ENCODE assay signal across 9 cellular contexts in the genomic region with DNA sequence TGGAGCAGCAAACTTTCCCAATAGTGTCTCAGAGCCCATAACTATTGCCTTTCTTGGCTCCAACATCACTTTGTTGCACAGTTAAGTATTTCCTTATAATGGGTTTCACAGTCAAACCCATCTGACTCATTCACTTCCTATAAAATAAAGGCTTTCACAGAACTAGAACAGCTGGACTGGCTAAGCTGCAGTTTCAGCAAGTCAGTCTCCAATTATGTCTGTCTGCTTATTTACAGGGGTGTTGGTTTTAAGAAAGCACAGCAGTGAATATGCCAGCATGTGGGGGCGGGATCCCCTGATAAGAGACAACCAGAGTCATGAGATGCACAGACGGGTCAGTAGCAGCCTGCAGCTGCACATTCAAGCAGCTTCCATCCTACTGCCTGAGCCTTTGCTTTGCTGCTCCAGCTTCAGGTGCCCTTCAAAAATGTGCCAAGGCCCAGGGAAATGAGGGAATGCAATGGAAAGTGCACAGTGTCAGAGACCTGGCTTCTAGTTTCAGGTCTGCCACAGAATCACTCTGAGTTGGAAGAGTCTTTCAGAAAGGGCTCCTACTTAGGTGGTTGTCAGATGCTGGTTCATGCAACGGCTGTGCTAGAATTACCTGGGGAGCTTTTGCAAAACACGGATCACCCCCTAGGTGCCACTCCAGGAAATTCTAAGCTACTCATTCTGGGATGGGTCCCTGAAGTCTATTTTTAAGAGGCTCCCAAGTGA. TPM values are rescaled to one million over a fixed set of nuclear protein-coding genes. Genes with fewer than 3 reads are reported as not detected.
DNase-seq lines count a peak whose midpoint lies in the region; ATAC-seq lines count a peak whose summit lies in the region.
"Had no signal": no experiment of that assay in that cellular context is flagged by ENCODE, and none has a peak within 500 bp of the region (broad histone marks: within the 10 kb centered on the region; RNA-seq: fewer than 3 reads in every experiment).

No MANE protein-coding gene starts in this region.

- H3K9me3 ChIP-seq in right cardiac atrium (ENCODE audit: control insufficient read depth, low read length), result no peaks in the 10 kb centered on the region

- 49% methylated on average over 4 of the region's 4 CpGs for WGBS in right cardiac atrium

- peak; percentile 58 to 63 for ATAC-seq in activated T-cell treated with anti-CD3 and anti-CD28 coated beads, Interleukin-2, amount 50 U/mL, for 4 hours
- peak; percentile 59 to 74 for ATAC-seq in activated T-cell treated with anti-CD3 and anti-CD28 coated beads, Interleukin-2, amount 50 U/mL, for 72 hours (replicated peaks in 1 of 2)
- ATAC-seq in right cardiac atrium (peak; percentile 83 to 92), HG03342 (IDR thresholded peaks at IDR 0.05; ENCODE audit: unreplicated experiment) (no peak), HG02840 (IDR thresholded peaks at IDR 0.05; ENCODE audit: low FRiP score, unreplicated experiment) (no peak)

- H3K27ac ChIP-seq in right cardiac atrium (ENCODE audit: low read length) (peak overlapping the region; percentile 36), temporal lobe (ENCODE audit: low read depth, low read length) (peak overlapping the region; percentile 4)
- H3K27ac ChIP-seq: cardiac muscle cell had no signal

- peaks cover 29% of the 10 kb centered on the region for H3K36me3 Mint-ChIP-seq in activated T-cell treated with anti-CD3 and anti-CD28 coated beads, Interleukin-2, amount 50 U/mL, for 4 hours (ENCODE audit: insufficient read depth)
- H3K36me3 Mint-ChIP-seq in activated T-cell treated with anti-CD3 and anti-CD28 coated beads, Interleukin-2, amount 50 U/mL, for 72 hours (ENCODE audit: insufficient read depth in 2 of 2), result peaks cover 19 to 64% of the 10 kb centered on the region in 2 donors

- peaks cover 3% of the 10 kb centered on the region for H3K4me1 ChIP-seq in right cardiac atrium (ENCODE audit: control insufficient read depth, insufficient read depth, low read length)

- intact Hi-C loops in right cardiac atrium (cut with DNase I), result loop anchor here (5.0 to 10.0 kb wide), 5 partner anchors 65 to 145 kb away; a partner anchor contains a TSS

- no peak overlapping the region for H3K4me3 ChIP-seq in right cardiac atrium (ENCODE audit: low read length)
- H3K4me3 ChIP-seq: cardiac muscle cell had no signal

- peaks cover 16% of the 10 kb centered on the region for H3K4me1 Mint-ChIP-seq in activated T-cell treated with anti-CD3 and anti-CD28 coated beads, Interleukin-2, amount 50 U/mL, for 4 hours (ENCODE audit: low read depth)
- H3K4me1 Mint-ChIP-seq in activated T-cell treated with anti-CD3 and anti-CD28 coated beads, Interleukin-2, amount 50 U/mL, for 72 hours (ENCODE audit: low read depth), result peaks cover 58% of the 10 kb centered on the region

- H3K27me3 ChIP-seq in right cardiac atrium (ENCODE audit: control insufficient read depth, insufficient read depth), result no peaks in the 10 kb centered on the region
- H3K27me3 ChIP-seq: cardiac muscle cell had no signal

- peak overlapping the region; percentile 86 for H3K27ac Mint-ChIP-seq in activated T-cell treated with anti-CD3 and anti-CD28 coated beads, Interleukin-2, amount 50 U/mL, for 72 hours

- DNase-seq in activated T-cell treated with anti-CD3 and anti-CD28 coated beads, Interleukin-2, amount 50 U/mL, for 4 hours, result no peak
- DNase-seq in activated T-cell treated with anti-CD3 and anti-CD28 coated beads for 4 hours (no peak), right cardiac atrium (peak; percentile 68 to 77 (median 72)), NCI-H526 (lab: John Stamatoyannopoulos, UW) (no peak)
- peak in 1 of 2 donors; percentile 24 for DNase-seq in activated T-cell treated with anti-CD3 and anti-CD28 coated beads, Interleukin-2, amount 50 U/mL, for 72 hours

- no peaks in the 10 kb centered on the region for H3K9me3 Mint-ChIP-seq in activated T-cell treated with anti-CD3 and anti-CD28 coated beads, Interleukin-2, amount 50 U/mL, for 4 hours
- H3K9me3 Mint-ChIP-seq in activated T-cell treated with anti-CD3 and anti-CD28 coated beads, Interleukin-2, amount 50 U/mL, for 72 hours, result no peaks in the 10 kb centered on the region

- H3K4me3 Mint-ChIP-seq in activated T-cell treated with anti-CD3 and anti-CD28 coated beads, Interleukin-2, amount 50 U/mL, for 4 hours, result no peak overlapping the region
- peak overlapping the region in 1 of 2 donors; percentile 58 for H3K4me3 Mint-ChIP-seq in activated T-cell treated with anti-CD3 and anti-CD28 coated beads, Interleukin-2, amount 50 U/mL, for 72 hours

- no peaks in the 10 kb centered on the region for H3K27me3 Mint-ChIP-seq in activated T-cell treated with anti-CD3 and anti-CD28 coated beads, Interleukin-2, amount 50 U/mL, for 4 hours (ENCODE audit: low read depth)
- no peaks in the 10 kb centered on the region for H3K27me3 Mint-ChIP-seq in activated T-cell treated with anti-CD3 and anti-CD28 coated beads, Interleukin-2, amount 50 U/mL, for 72 hours (ENCODE audit: low read depth)

RNA-seq across cellular contexts. Expression of a gene that starts 24.8 kb away (rescaled TPM):
- 10 to 100 TPM; 21.4 to 32.9 (median 23.9) TPM for total RNA-seq in activated T-cell treated with anti-CD3 and anti-CD28 coated beads, Interleukin-2, amount 50 U/mL, for 4 hours
- total RNA-seq in activated T-cell treated with anti-CD3 and anti-CD28 coated beads, Interleukin-2, amount 50 U/mL, for 72 hours, result 100 to 1,000 TPM in 1 of 2 donors, 10 to 100 TPM in 1; 99.9 to 148 TPM
- total RNA-seq in right cardiac atrium (10 to 100 TPM in 3 of 4 donors, 1 to 10 TPM in 1; 9.8 to 12.5 (median 11.3) TPM), temporal lobe (31.5 TPM)
- polyA plus RNA-seq in right cardiac atrium, result 3.8 TPM

RNA-seq across cellular contexts. Expression of a gene that starts 38.6 kb away (rescaled TPM):
- under 1 TPM; 0.61 to 0.89 (median 0.87) TPM for total RNA-seq in activated T-cell treated with anti-CD3 and anti-CD28 coated beads, Interleukin-2, amount 50 U/mL, for 4 hours
- total RNA-seq in activated T-cell treated with anti-CD3 and anti-CD28 coated beads, Interleukin-2, amount 50 U/mL, for 72 hours, result 1 to 10 TPM; 1.4 to 2.0 TPM
- total RNA-seq in right cardiac atrium, result 10 to 100 TPM in 1 of 4 donors, 1 to 10 TPM in 3; 7.8 to 11.6 (median 8.7) TPM
- polyA plus RNA-seq in right cardiac atrium, result 9.9 TPM
- total RNA-seq in temporal lobe, result 3.7 TPM

RNA-seq across cellular contexts. Expression of a gene that starts 53.5 kb away (rescaled TPM):
- total RNA-seq in activated T-cell treated with anti-CD3 and anti-CD28 coated beads, Interleukin-2, amount 50 U/mL, for 4 hours, result not detected
- under 1 TPM in 1 of 2 donors, not detected in 1; 0.36 TPM for total RNA-seq in activated T-cell treated with anti-CD3 and anti-CD28 coated beads, Interleukin-2, amount 50 U/mL, for 72 hours
- total RNA-seq in right cardiac atrium (not detected), temporal lobe (42.0 TPM)
- polyA plus RNA-seq in right cardiac atrium, result 0.07 TPM
- total RNA-seq: cardiac muscle cell had no signal
- polyA plus RNA-seq: cardiac muscle cell had no signal

Comparison
In these comparisons a context has a peak if more than half of its experiments do, and no peak if none do; other contexts are left out.
1. ATAC-seq: peak in activated T-cell treated with anti-CD3 and anti-CD28 coated beads, Interleukin-2, amount 50 U/mL, for 4 hours (2 of 2), activated T-cell treated with anti-CD3 and anti-CD28 coated beads, Interleukin-2, amount 50 U/mL, for 72 hours (2 of 2) and right cardiac atrium (2 of 2); none in HG03342 (single experiment) and HG02840 (single experiment).
2. DNase-seq: peak in right cardiac atrium (3 of 3); none in activated T-cell treated with anti-CD3 and anti-CD28 coated beads, Interleukin-2, amount 50 U/mL, for 4 hours (single experiment), activated T-cell treated with anti-CD3 and anti-CD28 coated beads for 4 hours (single experiment) and NCI-H526 (0 of 2).
3. RNA of a gene that starts 53.5 kb away (total RNA-seq): 42.0 TPM in temporal lobe (single experiment); 0.36 TPM in activated T-cell treated with anti-CD3 and anti-CD28 coated beads, Interleukin-2, amount 50 U/mL, for 72 hours, not detected in right cardiac atrium and not detected in activated T-cell treated with anti-CD3 and anti-CD28 coated beads, Interleukin-2, amount 50 U/mL, for 4 hours; every median in the first group is over 10 times any median in the second.